29 cellular contexts compared by ENCODE assay signal in genomic region chr4:185242749-185243533, GRCh38. TPM values are rescaled to one million over a fixed set of nuclear protein-coding genes. Genes with fewer than 3 reads are reported as not detected.
DNase-seq lines count a peak whose midpoint lies in the region; ATAC-seq and TF ChIP-seq lines count a peak whose summit lies in the region.
"Had no signal": no experiment of that assay in that cellular context is flagged by ENCODE, and none has a peak within 500 bp of the region (broad histone marks: within the 10 kb centered on the region; RNA-seq: fewer than 3 reads in every experiment).

No MANE protein-coding gene starts in this region.

- DNase-seq in GM23248: peak; percentile 18
- peak; percentile 14 for DNase-seq in NB4 (ENCODE audit: low read depth)
- peak; percentile 48 for DNase-seq in dermis blood vessel endothelial cell
- no peak for DNase-seq in naive B cell
- DNase-seq in prostate gland (ENCODE audit: low spot score): no peak
- DNase-seq in testis: no peak
- DNase-seq: activated CD8-positive, alpha-beta T cell treated with anti-CD3 and anti-CD28 coated beads for 36 hours; activated effector memory CD4-positive, alpha-beta T cell treated with anti-CD3 and anti-CD28 coated beads, Interleukin-2, amount 50 U/mL, for 16 hours; adrenal gland; EL; foreskin fibroblast; HCEC 1CT; heart right ventricle; left cardiac atrium; naive thymus-derived CD4-positive, alpha-beta T cell; NCI-H1105 treated with DMSO at 0.1 percent for 48 hours; NCI-H2029; NCI-H345; occipital lobe; stimulated activated CD4-positive, alpha-beta T cell treated with anti-CD3 and anti-CD28 coated beads, Interleukin-4, amount 100 ng/mL, for 1 hour; stimulated activated naive CD4-positive, alpha-beta T cell; uterus had no signal

- H3K4me1 ChIP-seq in GM23248 (ENCODE audit: insufficient read depth) (peaks cover 25% of the 10 kb centered on the region), prostate gland (replicated peaks) (peaks cover 2% of the 10 kb centered on the region), testis (peaks cover 3% of the 10 kb centered on the region)

- TF ChIP-seq POLR2A in NB4 (IDR thresholded peaks at IDR 0.05; ENCODE audit: extremely low read depth, insufficient read length) (no peak), prostate gland (IDR thresholded peaks at IDR 0.05) (no peak), testis (IDR thresholded peaks at IDR 0.05) (no peak)

- peak overlapping the region in 5 of 6 donors; percentile 30 to 59 (median 49) for H3K27ac Mint-ChIP-seq in naive B cell
- H3K27ac Mint-ChIP-seq: activated CD8-positive, alpha-beta T cell treated with anti-CD3 and anti-CD28 coated beads for 36 hours; dendritic cell treated with granulocyte-macrophage colony-stimulating factor and Interleukin-4, amounts not matched to agents 40 ng/mL and 50 ng/mL, for 4 days had no signal

- no peak overlapping the region for H3K4me3 Mint-ChIP-seq in naive B cell
- H3K4me3 Mint-ChIP-seq: activated CD8-positive, alpha-beta T cell treated with anti-CD3 and anti-CD28 coated beads for 36 hours; CD14-positive monocyte; dendritic cell treated with granulocyte-macrophage colony-stimulating factor and Interleukin-4, amounts not matched to agents 40 ng/mL and 50 ng/mL, for 4 days; naive thymus-derived CD4-positive, alpha-beta T cell had no signal

- WGBS in GM23248 (ENCODE audit: low coverage in 1 of 2, low lambda C conversion rate in 2 of 2, missing lambda C conversion rate in 2 of 2), 2 experiments: 93 to 98% methylated on average over 5 to 6 of the region's 6 CpGs
- WGBS in prostate gland: 82% methylated on average over 6 of the region's 6 CpGs
- WGBS in testis, 2 donors: 76 to 80% methylated on average over 6 of the region's 6 CpGs

- peaks cover 72% of the 10 kb centered on the region for H3K79me2 ChIP-seq in GM23248 (ENCODE audit: insufficient read depth)

- H2AFZ ChIP-seq in GM23248: no peak overlapping the region

- H4K20me1 ChIP-seq in GM23248 (ENCODE audit: insufficient read depth): no peaks in the 10 kb centered on the region

- H3K27ac ChIP-seq in GM23248 (no peak overlapping the region), prostate gland (no peak overlapping the region), testis (no peak overlapping the region)
- H3K27ac ChIP-seq: adrenal gland, cardiac muscle cell, HL-60, right atrium auricular region, uterus had no signal

- H3K9ac ChIP-seq in GM23248: no peak overlapping the region

- H3K4me3 ChIP-seq in GM23248 (no peak overlapping the region), NB4 (ENCODE audit: low read depth, low read length) (no peak overlapping the region), prostate gland (no peak overlapping the region), testis (no peak overlapping the region)
- H3K4me3 ChIP-seq: adrenal gland, cardiac muscle cell, heart right ventricle, right atrium auricular region, thoracic aorta, uterus had no signal

- peaks cover 0 to 6% of the 10 kb centered on the region in 2 donors for H3K36me3 Mint-ChIP-seq in naive B cell
- H3K36me3 Mint-ChIP-seq: CD14-positive monocyte had no signal

- H3K9me3 ChIP-seq in GM23248 (ENCODE audit: low read depth): no peaks in the 10 kb centered on the region
- no peaks in the 10 kb centered on the region for H3K9me3 ChIP-seq in prostate gland
- H3K9me3 ChIP-seq in testis: no peaks in the 10 kb centered on the region
- H3K9me3 ChIP-seq: adrenal gland, thoracic aorta, uterus had no signal

- H3K9me3 Mint-ChIP-seq in naive B cell: peaks cover 0 to 8% (median 2%) of the 10 kb centered on the region in 7 donors
- H3K9me3 Mint-ChIP-seq: dendritic cell treated with granulocyte-macrophage colony-stimulating factor and Interleukin-4, amounts not matched to agents 40 ng/mL and 50 ng/mL, for 4 days had no signal

- intact Hi-C loops in prostate gland (cut with DNase I) (no loop called here), testis (cut with DNase I; ENCODE audit: low total_unique reads) (no loop called here)

- in situ Hi-C loops in GM23248 (cut with MboI): no loop called here

- peaks cover 15 to 34% (median 31%) of the 10 kb centered on the region in 3 donors for H3K4me1 Mint-ChIP-seq in naive B cell
- H3K4me1 Mint-ChIP-seq: CD14-positive monocyte had no signal

- peaks cover 16% of the 10 kb centered on the region for H3F3A ChIP-seq in GM23248 (ENCODE audit: insufficient read depth)

- TF ChIP-seq CTCF in NB4 (IDR thresholded peaks at IDR 0.05; ENCODE audit: low read depth, low read length): no peak
- no peak for TF ChIP-seq CTCF in prostate gland (IDR thresholded peaks at IDR 0.05)
- no peak for TF ChIP-seq CTCF in testis (IDR thresholded peaks at IDR 0.05)

- H3K27me3 Mint-ChIP-seq in naive B cell: no peaks in the 10 kb centered on the region
- H3K27me3 Mint-ChIP-seq: activated CD8-positive, alpha-beta T cell treated with anti-CD3 and anti-CD28 coated beads for 36 hours; naive thymus-derived CD4-positive, alpha-beta T cell had no signal

- H3K36me3 ChIP-seq in GM23248 (ENCODE audit: low read depth) (no peaks in the 10 kb centered on the region), prostate gland (no peaks in the 10 kb centered on the region), testis (ENCODE audit: low read depth, missing control alignments) (no peaks in the 10 kb centered on the region)
- H3K36me3 ChIP-seq: adrenal gland, cardiac muscle cell, heart right ventricle, right atrium auricular region, thoracic aorta, uterus had no signal

- H3K9me2 ChIP-seq in GM23248 (ENCODE audit: insufficient read depth): no peaks in the 10 kb centered on the region

- ATAC-seq in naive B cell (ENCODE audit: low read depth in 2 of 2) (no peak), HG02870 (IDR thresholded peaks at IDR 0.05; ENCODE audit: unreplicated experiment) (no peak)
- ATAC-seq: activated CD8-positive, alpha-beta T cell treated with anti-CD3 and anti-CD28 coated beads for 36 hours; left cardiac atrium; naive thymus-derived CD4-positive, alpha-beta T cell had no signal

- H3K27me3 ChIP-seq in GM23248 (replicated peaks; ENCODE audit: insufficient read depth) (no peaks in the 10 kb centered on the region), prostate gland (replicated peaks; ENCODE audit: insufficient read depth) (no peaks in the 10 kb centered on the region), testis (no peaks in the 10 kb centered on the region)
- H3K27me3 ChIP-seq: adrenal gland, cardiac muscle cell, heart right ventricle, right atrium auricular region, uterus had no signal

- H3K4me2 ChIP-seq in GM23248 (ENCODE audit: unreplicated experiment): no peak overlapping the region

RNA-seq across cellular contexts. Expression of gene SNX25, which starts 33.5 kb away (rescaled TPM):
- 23.6 and 50.0 TPM in 2 replicates for total RNA-seq in GM23248 (2014; rRNA removed; shearing (Covaris generic))
- polyA plus RNA-seq in GM23248 (2016; fragmentation: Nextera tagmentation; extraction: Ambion mirVana) (7.1 and 8.2 TPM in 2 replicates), naive B cell (ENCODE audit: low read depth in 6 of 6) (10 to 100 TPM; 10.8 to 28.1 (median 16.8) TPM), testis (ENCODE audit: insufficient read depth, low read depth, low replicate concordance) (20.2 TPM)
- total RNA-seq in dermis blood vessel endothelial cell (61.8 and 73.2 TPM in 2 replicates), prostate gland (10 to 100 TPM; 26.4 to 49.5 TPM), testis (10 to 100 TPM; 45.0 to 50.5 TPM)

RNA-seq across cellular contexts. Expression of gene CFAP97, which starts 39.1 kb away (rescaled TPM):
- 44.0 and 46.3 TPM in 2 replicates for total RNA-seq in GM23248 (2014; rRNA removed; shearing (Covaris generic))
- 49.2 and 50.8 TPM in 2 replicates for polyA plus RNA-seq in GM23248 (2016; fragmentation: Nextera tagmentation; extraction: Ambion mirVana)
- total RNA-seq in dermis blood vessel endothelial cell: 26.2 and 41.8 TPM in 2 replicates
- 10 to 100 TPM; 77.4 to 97.8 (median 84.9) TPM for polyA plus RNA-seq in naive B cell (ENCODE audit: low read depth in 6 of 6)
- total RNA-seq in prostate gland: 10 to 100 TPM; 28.9 to 35.2 TPM
- 10 to 100 TPM; 49.4 to 54.5 TPM for total RNA-seq in testis
- 59.7 TPM for polyA plus RNA-seq in testis (ENCODE audit: insufficient read depth, low read depth, low replicate concordance)

Comparison
In these comparisons a context has a peak if more than half of its experiments do, and no peak if none do; other contexts are left out.
1. DNase-seq: peak in GM23248 (single experiment), NB4 (single experiment) and dermis blood vessel endothelial cell (single experiment); none in naive B cell (single experiment), prostate gland (single experiment) and testis (single experiment).